10 cellular contexts compared by ENCODE assay signal in genomic region chr22:43925433-43926348, GRCh38. TPM values are rescaled to one million over a fixed set of nuclear protein-coding genes. Genes with fewer than 3 reads are reported as not detected.
DNase-seq lines count a peak whose midpoint lies in the region; ATAC-seq and TF ChIP-seq lines count a peak whose summit lies in the region.
"Had no signal": no experiment of that assay in that cellular context is flagged by ENCODE, and none has a peak within 500 bp of the region (broad histone marks: within the 10 kb centered on the region; RNA-seq: fewer than 3 reads in every experiment).

No MANE protein-coding gene starts in this region.

- H3K9me3 Mint-ChIP-seq in activated naive CD8-positive, alpha-beta T cell (ENCODE audit: low read depth) = no peaks in the 10 kb centered on the region
- no peaks in the 10 kb centered on the region for H3K9me3 Mint-ChIP-seq in activated naive CD8-positive, alpha-beta T cell treated with anti-CD3 and anti-CD28 coated beads, Interleukin-2, amount 50 U/mL, for 24 hours
- H3K9me3 Mint-ChIP-seq in activated B cell treated with CpG ODN at 0.5 μM for 24 hours = no peaks in the 10 kb centered on the region
- no peaks in the 10 kb centered on the region for H3K9me3 Mint-ChIP-seq in type B pancreatic cell

- peaks cover 2% of the 10 kb centered on the region for H3K27me3 Mint-ChIP-seq in activated naive CD8-positive, alpha-beta T cell
- peaks cover 17% of the 10 kb centered on the region for H3K27me3 Mint-ChIP-seq in activated naive CD8-positive, alpha-beta T cell treated with anti-CD3 and anti-CD28 coated beads, Interleukin-2, amount 50 U/mL, for 24 hours
- peaks cover 27% of the 10 kb centered on the region for H3K27me3 Mint-ChIP-seq in activated B cell treated with CpG ODN at 0.5 μM for 24 hours
- peaks cover 4% of the 10 kb centered on the region for H3K27me3 Mint-ChIP-seq in type B pancreatic cell

- H3K4me1 Mint-ChIP-seq in activated naive CD8-positive, alpha-beta T cell (ENCODE audit: low read depth) = peaks cover 4% of the 10 kb centered on the region
- peaks cover 6% of the 10 kb centered on the region for H3K4me1 Mint-ChIP-seq in activated naive CD8-positive, alpha-beta T cell treated with anti-CD3 and anti-CD28 coated beads, Interleukin-2, amount 50 U/mL, for 24 hours
- peaks cover 6% of the 10 kb centered on the region for H3K4me1 Mint-ChIP-seq in activated B cell treated with CpG ODN at 0.5 μM for 24 hours
- H3K4me1 Mint-ChIP-seq in type B pancreatic cell (ENCODE audit: unreplicated experiment) = peaks cover 14% of the 10 kb centered on the region

- H3K27ac Mint-ChIP-seq in activated naive CD8-positive, alpha-beta T cell = no peak overlapping the region
- no peak overlapping the region for H3K27ac Mint-ChIP-seq in activated naive CD8-positive, alpha-beta T cell treated with anti-CD3 and anti-CD28 coated beads, Interleukin-2, amount 50 U/mL, for 24 hours
- H3K27ac Mint-ChIP-seq in activated B cell treated with CpG ODN at 0.5 μM for 24 hours = no peak overlapping the region
- H3K27ac Mint-ChIP-seq in type B pancreatic cell = peak overlapping the region; percentile 71

- POLR2A ChIA-PET in activated B cell treated with CpG ODN at 0.5 μM for 24 hours (lab: Charles Lee) = no interaction called here

- intact Hi-C loops in activated B cell treated with CpG ODN at 0.5 μM for 24 hours (cut with micrococcal nuclease) = no loop called here

- no peak for DNase-seq in activated naive CD8-positive, alpha-beta T cell treated with anti-CD3 and anti-CD28 coated beads, Interleukin-2, amount 50 U/mL, for 24 hours
- DNase-seq in activated B cell treated with CpG ODN at 0.5 μM for 24 hours = no peak
- DNase-seq in iPS-NIHi7 (ENCODE audit: extremely low spot score) = peak; percentile 72
- no peak for DNase-seq in type B pancreatic cell (ENCODE audit: extremely low spot score, unreplicated experiment)
- DNase-seq in KG1 (lab: John Stamatoyannopoulos, UW) = no peak
- DNase-seq in NCI-H1436 treated with DMSO at 0.1 percent for 48 hours (lab: John Stamatoyannopoulos, UW) = no peak
- no peak for DNase-seq in OCI-M2 (lab: John Stamatoyannopoulos, UW; ENCODE audit: unreplicated experiment)
- DNase-seq: activated CD4-positive, alpha-beta T cell treated with anti-CD3 and anti-CD28 coated beads, Interleukin-2, amount 50 U/mL, for 1 hour; NCI-H1417 had no signal

- TF ChIP-seq CTCF in activated B cell treated with CpG ODN at 0.5 μM for 24 hours (IDR thresholded peaks at IDR 0.05) (no peak), type B pancreatic cell (conservative IDR thresholded peaks at IDR 0.05) (no peak)

- H3K4me3 Mint-ChIP-seq in activated naive CD8-positive, alpha-beta T cell = peak overlapping the region; percentile 61
- no peak overlapping the region for H3K4me3 Mint-ChIP-seq in activated naive CD8-positive, alpha-beta T cell treated with anti-CD3 and anti-CD28 coated beads, Interleukin-2, amount 50 U/mL, for 24 hours
- H3K4me3 Mint-ChIP-seq in activated B cell treated with CpG ODN at 0.5 μM for 24 hours (peak overlapping the region; percentile 50), type B pancreatic cell (peak overlapping the region; percentile 86)

- CTCF ChIA-PET in activated B cell treated with CpG ODN at 0.5 μM for 24 hours (lab: Charles Lee) = no interaction called here

- no peak for ATAC-seq in activated naive CD8-positive, alpha-beta T cell treated with anti-CD3 and anti-CD28 coated beads, Interleukin-2, amount 50 U/mL, for 24 hours
- ATAC-seq in activated B cell treated with CpG ODN at 0.5 μM for 24 hours (ENCODE audit: low read depth) = no peak

- no peaks in the 10 kb centered on the region for H3K36me3 Mint-ChIP-seq in activated naive CD8-positive, alpha-beta T cell
- H3K36me3 Mint-ChIP-seq in activated naive CD8-positive, alpha-beta T cell treated with anti-CD3 and anti-CD28 coated beads, Interleukin-2, amount 50 U/mL, for 24 hours (ENCODE audit: low read depth) = no peaks in the 10 kb centered on the region
- H3K36me3 Mint-ChIP-seq in activated B cell treated with CpG ODN at 0.5 μM for 24 hours (ENCODE audit: low read depth) (no peaks in the 10 kb centered on the region), type B pancreatic cell (no peaks in the 10 kb centered on the region)

RNA-seq across cellular contexts. Expression of gene PNPLA3, which starts 2.1 kb away (rescaled TPM):
- total RNA-seq in activated B cell treated with CpG ODN at 0.5 μM for 24 hours = 0.33 TPM in 1 of 2 replicates, not detected in the other
- total RNA-seq in type B pancreatic cell (ENCODE audit: low replicate concordance) = 3.8 and 5.9 TPM in 2 replicates

RNA-seq across cellular contexts. Expression of gene SAMM50, which starts 29.6 kb away (rescaled TPM):
- total RNA-seq in activated B cell treated with CpG ODN at 0.5 μM for 24 hours (49.6 and 51.2 TPM in 2 replicates), type B pancreatic cell (ENCODE audit: low replicate concordance) (50.0 and 57.5 TPM in 2 replicates)

RNA-seq across cellular contexts. Expression of gene PNPLA5, which starts 33.9 kb away (rescaled TPM):
- total RNA-seq in activated B cell treated with CpG ODN at 0.5 μM for 24 hours (not detected in 2 replicates), type B pancreatic cell (ENCODE audit: low replicate concordance) (not detected in 2 replicates)
